Comparison of ENCODE assay signal across 23 cellular contexts in the genomic region with DNA sequence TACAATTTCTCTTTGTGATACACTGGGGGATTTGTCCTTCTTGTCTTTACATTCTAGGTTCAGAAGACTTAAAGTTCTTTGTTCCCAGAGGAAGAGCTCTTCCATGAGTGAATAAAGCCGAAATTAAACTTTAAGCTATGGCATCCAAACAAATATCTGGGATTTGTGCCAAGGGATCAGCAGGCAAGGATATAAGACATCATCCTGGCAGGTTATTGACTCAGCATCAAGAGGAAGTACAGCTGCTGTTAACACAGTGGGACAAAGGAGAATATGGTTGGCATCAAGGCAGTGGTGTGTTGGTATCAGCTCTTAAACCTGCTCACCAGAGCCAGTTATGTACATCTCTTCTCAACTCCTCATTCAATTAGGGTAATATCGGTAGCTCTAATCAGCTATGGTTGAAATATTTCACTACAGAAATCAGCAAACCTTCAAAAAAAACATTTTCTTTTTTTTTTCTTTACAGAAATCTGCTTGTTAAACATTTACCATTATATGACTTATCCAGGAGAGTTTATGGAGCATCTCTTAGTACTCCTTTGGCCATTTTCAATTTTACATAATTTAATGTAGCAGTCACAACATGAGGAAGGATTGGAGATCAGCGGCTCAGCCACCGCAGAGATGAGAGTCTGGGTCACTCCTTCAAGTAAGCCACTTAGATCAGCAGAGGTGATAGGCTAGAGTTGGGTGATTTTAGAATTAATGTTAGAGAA.
A peak's percentile ranks its signal among the peaks of the same experiment; 100 is the strongest.
DNase-seq lines count a peak whose midpoint lies in the region; ATAC-seq and TF ChIP-seq lines count a peak whose summit lies in the region.
"Had no signal": no experiment of that assay in that cellular context is flagged by ENCODE, and none has a peak within 500 bp of the region (broad histone marks: within the 10 kb centered on the region; RNA-seq: fewer than 3 reads in every experiment).

No MANE protein-coding gene starts in this region.

- H3K9me3 ChIP-seq in mucosa of descending colon = no peaks in the 10 kb centered on the region
- H3K9me3 ChIP-seq: tibial artery had no signal

- H3K36me3 Mint-ChIP-seq in progenitor cell of endocrine pancreas (ENCODE audit: insufficient read depth) = no peaks in the 10 kb centered on the region
- H3K36me3 Mint-ChIP-seq: CD4-positive, CD25-positive, alpha-beta regulatory T cell had no signal

- no peaks in the 10 kb centered on the region for H3K4me1 ChIP-seq in mucosa of descending colon (ENCODE audit: low read depth)
- H3K4me1 ChIP-seq: tibial artery had no signal

- H3K9me3 Mint-ChIP-seq in progenitor cell of endocrine pancreas (ENCODE audit: low read depth) = no peaks in the 10 kb centered on the region
- H3K9me3 Mint-ChIP-seq: activated CD8-positive, alpha-beta T cell treated with anti-CD3 and anti-CD28 coated beads for 36 hours; H9; nephron progenitor cell had no signal

- no peaks in the 10 kb centered on the region for H3K36me3 ChIP-seq in mucosa of descending colon (ENCODE audit: low read depth)
- H3K36me3 ChIP-seq: tibial artery had no signal

- intact Hi-C loops in mucosa of descending colon (cut with DNase I, micrococcal nuclease) = no loop called here

- no peak overlapping the region for H3K4me3 ChIP-seq in mucosa of descending colon
- H3K4me3 ChIP-seq: dorsolateral prefrontal cortex, tibial artery had no signal

- peaks cover 1% of the 10 kb centered on the region for H3K4me1 Mint-ChIP-seq in progenitor cell of endocrine pancreas (ENCODE audit: low read depth)
- H3K4me1 Mint-ChIP-seq: CD4-positive, CD25-positive, alpha-beta regulatory T cell; central memory CD8-positive, alpha-beta T cell; H9; nephron progenitor cell had no signal

- peak; percentile 55 for ATAC-seq in mucosa of descending colon
- ATAC-seq: activated CD8-positive, alpha-beta T cell treated with anti-CD3 and anti-CD28 coated beads for 36 hours; right cardiac atrium had no signal

- TF ChIP-seq CTCF in mucosa of descending colon (IDR thresholded peaks at IDR 0.05) (no peak), progenitor cell of endocrine pancreas (IDR thresholded peaks at IDR 0.05; ENCODE audit: unreplicated experiment) (no peak)

- H3K27ac Mint-ChIP-seq in progenitor cell of endocrine pancreas = no peak overlapping the region
- H3K27ac Mint-ChIP-seq: activated CD8-positive, alpha-beta T cell treated with anti-CD3 and anti-CD28 coated beads for 36 hours; CD4-positive, CD25-positive, alpha-beta regulatory T cell; H9; nephron progenitor cell had no signal

- H3K27me3 Mint-ChIP-seq in progenitor cell of endocrine pancreas = no peaks in the 10 kb centered on the region
- H3K27me3 Mint-ChIP-seq: activated CD8-positive, alpha-beta T cell treated with anti-CD3 and anti-CD28 coated beads for 36 hours; CD4-positive, CD25-positive, alpha-beta regulatory T cell; central memory CD8-positive, alpha-beta T cell had no signal

- in situ Hi-C loops in SK-MEL-5 (cut with HindIII; ENCODE audit: low pct_unique_long_range_greater_than_20kb, low sequenced_read_pairs) = no loop called here

- DNase-seq in DMS53 (lab: John Stamatoyannopoulos, UW) (peak; percentile 77), HS-27A (ENCODE audit: low read depth) (peak; percentile 4), SK-MEL-5 (ENCODE audit: low read depth, low spot score) (peak; percentile 47), mucosa of descending colon (no peak), hippocampal formation (lab: John Stamatoyannopoulos, UW) (no peak), NCI-H1694 (lab: John Stamatoyannopoulos, UW) (no peak), NCI-H2196 (lab: John Stamatoyannopoulos, UW; ENCODE audit: unreplicated experiment) (no peak), progenitor cell of endocrine pancreas (ENCODE audit: low spot score, unreplicated experiment) (no peak)
- DNase-seq: activated CD8-positive, alpha-beta T cell treated with anti-CD3 and anti-CD28 coated beads for 36 hours; activated effector memory CD4-positive, alpha-beta T cell treated with Interleukin-2 at 50 U/mL for 16 hours; CD4-positive, CD25-positive, alpha-beta regulatory T cell; dorsolateral prefrontal cortex; H9; islet precursor cell; MV-4-11; NCI-H146; NCI-H2227 treated with DMSO at 0.1 percent for 48 hours; NCI-H748 treated with DMSO at 0.1 percent for 48 hours; nephron progenitor cell; right cardiac atrium; stimulated activated CD4-positive, alpha-beta T cell treated with anti-CD3 and anti-CD28 coated beads, Interleukin-2, amount 100 ng/mL, for 24 hours; tibial artery had no signal

- H3K4me3 Mint-ChIP-seq in progenitor cell of endocrine pancreas (ENCODE audit: low read depth) = no peak overlapping the region
- H3K4me3 Mint-ChIP-seq: activated CD8-positive, alpha-beta T cell treated with anti-CD3 and anti-CD28 coated beads for 36 hours; CD4-positive, CD25-positive, alpha-beta regulatory T cell; central memory CD8-positive, alpha-beta T cell; H9; nephron progenitor cell had no signal

Comparison
In these comparisons a context has a peak if more than half of its experiments do, and no peak if none do; other contexts are left out.
1. DNase-seq: peak in DMS53 (single experiment), HS-27A (single experiment) and SK-MEL-5 (single experiment); none in mucosa of descending colon (0 of 3), hippocampal formation (0 of 2), NCI-H1694 (single experiment), NCI-H2196 (single experiment) and progenitor cell of endocrine pancreas (single experiment).